In genomic region chr13:113470073-113470472, GRCh38 we compare ENCODE assay signal across 28 cellular contexts.
"Had no signal": no experiment of that assay in that cellular context is flagged by ENCODE, and none has a peak within 500 bp of the region (broad histone marks: within the 10 kb centered on the region; RNA-seq: fewer than 3 reads in every experiment).

No MANE protein-coding gene starts in this region.

- H3K4me3 ChIP-seq: gastroesophageal sphincter, hepatocyte, pancreas, psoas muscle, right atrium auricular region, smooth muscle cell, thyroid gland, upper lobe of left lung had no signal

- H3K27ac ChIP-seq: gastroesophageal sphincter, hepatocyte, pancreas, psoas muscle, right atrium auricular region, thyroid gland, upper lobe of left lung, VCaP had no signal

- H3K9me3 ChIP-seq: gastroesophageal sphincter, pancreas, psoas muscle, right atrium auricular region, thyroid gland, upper lobe of left lung had no signal

- FAIRE-seq: pancreas had no signal

- DNase-seq: activated CD4-positive, alpha-beta memory T cell treated with anti-CD3 and anti-CD28 coated beads for 36 hours; activated CD4-positive, alpha-beta T cell treated with anti-CD3 and anti-CD28 coated beads, Interleukin-2, amount 10 ng/mL, durations not matched to agents 24 days and 14 days; activated CD4-positive, CD25-positive, alpha-beta regulatory T cell treated with anti-CD3 and anti-CD28 coated beads, Interleukin-2, amount 50 U/mL, for 72 hours; activated CD8-positive, alpha-beta memory T cell treated with anti-CD3 and anti-CD28 coated beads, Interleukin-2, amount 50 U/mL, for 4 hours; activated naive CD8-positive, alpha-beta T cell treated with anti-CD3 and anti-CD28 coated beads, Interleukin-2, amount 50 U/mL, for 24 hours; activated T-cell treated with anti-CD3 and anti-CD28 coated beads, Interleukin-2, amount 50 U/mL, for 1 hour; amygdala; caudate nucleus; cortex of kidney; effector memory CD8-positive, alpha-beta T cell; erythroblast; islet precursor cell; left cardiac atrium; left ventricle myocardium superior; pancreas; psoas muscle; stimulated activated CD4-positive, alpha-beta T cell treated with anti-CD3 and anti-CD28 coated beads, Interleukin-1b, Interleukin-23, amount 100 ng/mL, for 48 hours; stimulated activated CD4-positive, alpha-beta T cell treated with anti-CD3 and anti-CD28 coated beads, Interleukin-4, amount 100 ng/mL, for 4 hours; stimulated activated CD8-positive, alpha-beta memory T cell treated with anti-CD3 and anti-CD28 coated beads, Interleukin-4, amount 100 ng/mL, for 48 hours; stimulated activated naive CD8-positive, alpha-beta T cell treated with anti-CD3 and anti-CD28 coated beads, Interleukin-15, amount 100 ng/mL, for 72 hours; thyroid gland; upper lobe of left lung had no signal

- H2AFZ ChIP-seq: hepatocyte had no signal

- ATAC-seq: activated naive CD8-positive, alpha-beta T cell treated with anti-CD3 and anti-CD28 coated beads, Interleukin-2, amount 50 U/mL, for 24 hours; effector memory CD8-positive, alpha-beta T cell; gastroesophageal sphincter; left cardiac atrium; left ventricle myocardium superior; pancreas; psoas muscle; stimulated activated memory B cell treated with anti-CD40 and anti-IgM and Interleukin-4, amounts not matched to agents 10 μg/mL and 1 μg/mL and 100 μg/mL, for 72 hours; stimulated activated naive CD8-positive, alpha-beta T cell treated with anti-CD3 and anti-CD28 coated beads, Interleukin-15, amount 100 ng/mL, for 72 hours had no signal

- H3K4me1 ChIP-seq: gastroesophageal sphincter, pancreas, psoas muscle, thyroid gland had no signal

- H3K27me3 ChIP-seq: gastroesophageal sphincter, hepatocyte, pancreas, right atrium auricular region, thyroid gland, upper lobe of left lung had no signal

- H3K4me2 ChIP-seq: hepatocyte, smooth muscle cell had no signal
